In genomic region chr2:191051825-191052778, GRCh38 we compare ENCODE assay signal across 8 cellular contexts. TPM values are rescaled to one million over a fixed set of nuclear protein-coding genes. Genes with fewer than 3 reads are reported as not detected.
DNase-seq lines count a peak whose midpoint lies in the region; ATAC-seq, FAIRE-seq and TF ChIP-seq lines count a peak whose summit lies in the region.

No MANE protein-coding gene starts in this region.

- H3K27ac Mint-ChIP-seq in CD14-positive monocyte (no peak overlapping the region), nephron progenitor cell (no peak overlapping the region)

- no peak for TF ChIP-seq POLR2A in endothelial cell of umbilical vein (IDR thresholded peaks at IDR 0.05; ENCODE audit: low read depth, low read length)

- CTCF ChIA-PET in endothelial cell of umbilical vein (lab: Charles Lee): interaction anchor here (0.7 to 9.3 kb wide), 58 partner anchors 8 to 1110 kb away, joined by 3 to 358 read pairs (median 4); partner anchors contain the start of gene STAT4

- H3K9me3 ChIP-seq in RWPE2 (ENCODE audit: severe bottlenecking) (no peaks in the 10 kb centered on the region), endothelial cell of umbilical vein (replicated peaks; ENCODE audit: control insufficient read depth, insufficient read depth, low read length) (no peaks in the 10 kb centered on the region)

- H3K79me2 ChIP-seq in endothelial cell of umbilical vein (ENCODE audit: control insufficient read depth, insufficient read depth, low read length): no peaks in the 10 kb centered on the region

- no peaks in the 10 kb centered on the region for H3K36me3 Mint-ChIP-seq in CD14-positive monocyte
- H3K36me3 Mint-ChIP-seq in nephron progenitor cell (ENCODE audit: low read depth): no peaks in the 10 kb centered on the region

- BruUV-seq in endothelial cell of umbilical vein (replicated peaks; lab: Mats Ljungman, UMichigan): no TSS peak

- H3K27me3 Mint-ChIP-seq in CD14-positive monocyte (ENCODE audit: low read depth in 3 of 3): peaks cover 1 to 2% (median 1%) of the 10 kb centered on the region in 3 donors
- H3K27me3 Mint-ChIP-seq in nephron progenitor cell (ENCODE audit: low read depth, poor library complexity): no peaks in the 10 kb centered on the region

- peak; percentile 65 for TF ChIP-seq CTCF in CD14-positive monocyte (IDR thresholded peaks at IDR 0.05)
- peak; percentile 67 for TF ChIP-seq CTCF in LNCAP (IDR thresholded peaks at IDR 0.05)
- TF ChIP-seq CTCF in RWPE2 (IDR thresholded peaks at IDR 0.05; ENCODE audit: poor library complexity, severe bottlenecking): peak; percentile 85
- TF ChIP-seq CTCF in endothelial cell of umbilical vein (IDR thresholded peaks at IDR 0.05; ENCODE audit: extremely low read depth in 1 of 2, insufficient read depth in 1 of 2, low read depth in 1 of 2, low read length in 2 of 2): peak; percentile 27 to 38
- TF ChIP-seq CTCF in nephron progenitor cell (IDR thresholded peaks at IDR 0.05): peak; percentile 58

- H2AFZ ChIP-seq in endothelial cell of umbilical vein (ENCODE audit: low read depth, low read length): peak overlapping the region; percentile 62

- peak overlapping the region; percentile 61 for H3K4me2 ChIP-seq in endothelial cell of umbilical vein (ENCODE audit: insufficient read depth, low read length)

- dilution Hi-C loops in endothelial cell of umbilical vein (cut with MboI; ENCODE audit: extremely low pct_ligation_motif_present, low sequenced_read_pairs): no loop called here

- H3K4me1 ChIP-seq in RWPE2 (ENCODE audit: insufficient read depth, poor library complexity, severe bottlenecking) (peaks cover 8% of the 10 kb centered on the region), endothelial cell of umbilical vein (ENCODE audit: control insufficient read depth, extremely low read depth, insufficient read depth, low read length) (peaks cover 5% of the 10 kb centered on the region)

- peaks cover 0 to 2% (median 0%) of the 10 kb centered on the region in 7 donors for H3K9me3 Mint-ChIP-seq in CD14-positive monocyte
- no peaks in the 10 kb centered on the region for H3K9me3 Mint-ChIP-seq in nephron progenitor cell

- H3K9me1 ChIP-seq in endothelial cell of umbilical vein (replicated peaks; ENCODE audit: control insufficient read depth, extremely low read depth, insufficient read depth, low read length): no peaks in the 10 kb centered on the region

- intact Hi-C loops in CD14-positive monocyte (cut with micrococcal nuclease): no loop called here
- intact Hi-C loops in endothelial cell of umbilical vein (cut with micrococcal nuclease): loop anchor here (1.0 to 5.0 kb wide), 3 partner anchors 103 to 469 kb away; no protein-coding TSS in a partner anchor

- no peaks in the 10 kb centered on the region for H3K36me3 ChIP-seq in RWPE2 (ENCODE audit: low read depth)
- no peaks in the 10 kb centered on the region for H3K36me3 ChIP-seq in endothelial cell of umbilical vein (ENCODE audit: control insufficient read depth in 2 of 2, extremely low read depth in 1 of 2, insufficient read depth in 2 of 2, low read length in 2 of 2)

- H3K4me3 ChIP-seq in RWPE2 (ENCODE audit: severe bottlenecking) (no peak overlapping the region), endothelial cell of umbilical vein (replicated peaks in 1 of 3; ENCODE audit: insufficient read depth in 1 of 3, low read depth in 1 of 3, low read length in 3 of 3) (no peak overlapping the region)

- H3K9ac ChIP-seq in endothelial cell of umbilical vein (replicated peaks; ENCODE audit: extremely low read depth, insufficient read depth, low read length): no peak overlapping the region

- H3K4me3 Mint-ChIP-seq in CD14-positive monocyte (no peak overlapping the region), nephron progenitor cell (no peak overlapping the region)

- no peaks in the 10 kb centered on the region for H4K20me1 ChIP-seq in endothelial cell of umbilical vein (replicated peaks; ENCODE audit: control insufficient read depth, extremely low read depth, insufficient read depth, low read length)

- ATAC-seq in RWPE2 (ENCODE audit: low read depth): peak; percentile 32; the same call in 1 of the 3 replicates
- ATAC-seq in HG02623 (IDR thresholded peaks at IDR 0.05; ENCODE audit: unreplicated experiment): no peak

- no peak overlapping the region for H3K27ac ChIP-seq in RWPE2 (ENCODE audit: poor library complexity, severe bottlenecking)
- H3K27ac ChIP-seq in endothelial cell of umbilical vein (ENCODE audit: insufficient read depth, low read depth, low read length): no peak overlapping the region
- no peak overlapping the region for H3K27ac ChIP-seq in substantia nigra (ENCODE audit: low read depth, low read length, poor library complexity, severe bottlenecking)

- POLR2A ChIA-PET in endothelial cell of umbilical vein (lab: Charles Lee): no interaction called here

- FAIRE-seq in GM18507 (lab: Jason Lieb, UNC) (peak; percentile 86), endothelial cell of umbilical vein (lab: Jason Lieb, UNC) (peak; percentile 92)

- H3K27me3 ChIP-seq in RWPE2 (ENCODE audit: insufficient read depth, poor library complexity, severe bottlenecking) (no peaks in the 10 kb centered on the region), endothelial cell of umbilical vein (ENCODE audit: control insufficient read depth in 2 of 2, insufficient read depth in 2 of 2, low read length in 2 of 2) (peaks cover 4 to 8% of the 10 kb centered on the region in 2 experiments)

- H3K4me1 Mint-ChIP-seq in CD14-positive monocyte (peaks cover 11% of the 10 kb centered on the region), nephron progenitor cell (peaks cover 4% of the 10 kb centered on the region)

- no peak for DNase-seq in CD14-positive monocyte (ENCODE audit: low spot score)
- peak; percentile 1 for DNase-seq in GM18507 (ENCODE audit: extremely low spot score, insufficient read length, low read depth)
- DNase-seq in RWPE2 (ENCODE audit: low spot score): no peak
- DNase-seq in endothelial cell of umbilical vein (ENCODE audit: low read depth, low spot score): peak; percentile 75
- DNase-seq in nephron progenitor cell: no peak
- no peak for DNase-seq in substantia nigra (lab: John Stamatoyannopoulos, UW)

TF ChIP-seq in endothelial cell of umbilical vein, 7 proteins besides CTCF, POLR2A, EP300 and RAD21:
- TF ChIP-seq POLR2AphosphoS5 (IDR thresholded peaks at IDR 0.05; ENCODE audit: insufficient read depth, low read depth, low read length) (no peak), GATA2 (IDR thresholded peaks at IDR 0.05; ENCODE audit: insufficient read depth, insufficient read length, low read depth, low read length) (no peak), JUN (IDR thresholded peaks at IDR 0.05; ENCODE audit: borderline replicate concordance, insufficient read depth, insufficient read length, low read depth) (no peak), FOS (IDR thresholded peaks at IDR 0.05; ENCODE audit: borderline replicate concordance, insufficient read depth, low read length) (no peak), MYC (IDR thresholded peaks at IDR 0.05; ENCODE audit: low read depth, low read length) (no peak), EZH2 (IDR thresholded peaks at IDR 0.05; ENCODE audit: borderline replicate concordance, low read depth, low read length, severe bottlenecking) (no peak)
- TF ChIP-seq, protein P1, sequence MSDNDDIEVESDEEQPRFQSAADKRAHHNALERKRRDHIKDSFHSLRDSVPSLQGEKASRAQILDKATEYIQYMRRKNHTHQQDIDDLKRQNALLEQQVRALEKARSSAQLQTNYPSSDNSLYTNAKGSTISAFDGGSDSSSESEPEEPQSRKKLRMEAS (IDR thresholded peaks at IDR 0.05; ENCODE audit: insufficient read depth, insufficient read length): no peak

RNA-seq across cellular contexts. Expression of gene STAT1, which starts 38.1 kb away (rescaled TPM):
- polyA plus RNA-seq in CD14-positive monocyte: 100 to 1,000 TPM; 110 to 126 TPM
- total RNA-seq in endothelial cell of umbilical vein: 59.2 and 67.6 TPM in 2 replicates
- polyA plus RNA-seq in endothelial cell of umbilical vein: 56.1 and 64.2 TPM in 2 replicates
- 56.9 and 57.6 TPM in 2 replicates for polyA plus RNA-seq in endothelial cell of umbilical vein (2011; cell fraction: cytosol; rRNA removed)
- 108 and 111 TPM in 2 replicates for polyA plus RNA-seq in endothelial cell of umbilical vein (2011; cell fraction: nucleus; rRNA removed)
- 78.7 and 102 TPM in 2 replicates for polyA plus RNA-seq in endothelial cell of umbilical vein (2012)
- polyA minus RNA-seq in endothelial cell of umbilical vein: 132 and 160 TPM in 2 replicates
- polyA minus RNA-seq in endothelial cell of umbilical vein (2011; cell fraction: cytosol; rRNA and poly(A)+ RNA removed): 25.5 TPM
- polyA minus RNA-seq in endothelial cell of umbilical vein (2011; cell fraction: nucleus; rRNA and poly(A)+ RNA removed): 147 and 163 TPM in 2 replicates

Comparison
In these comparisons a context has a peak if more than half of its experiments do, and no peak if none do; other contexts are left out.
1. DNase-seq: peak in GM18507 (single experiment) and endothelial cell of umbilical vein (single experiment); none in CD14-positive monocyte (single experiment), RWPE2 (single experiment), nephron progenitor cell (single experiment) and substantia nigra (0 of 49).
2. CTCF ChIP-seq: peak in every context shown above with its lines; median percentile 85 in RWPE2; 67 in LNCAP; 65 in CD14-positive monocyte; 58 in nephron progenitor cell; 32 in endothelial cell of umbilical vein.